In the genomic region with DNA sequence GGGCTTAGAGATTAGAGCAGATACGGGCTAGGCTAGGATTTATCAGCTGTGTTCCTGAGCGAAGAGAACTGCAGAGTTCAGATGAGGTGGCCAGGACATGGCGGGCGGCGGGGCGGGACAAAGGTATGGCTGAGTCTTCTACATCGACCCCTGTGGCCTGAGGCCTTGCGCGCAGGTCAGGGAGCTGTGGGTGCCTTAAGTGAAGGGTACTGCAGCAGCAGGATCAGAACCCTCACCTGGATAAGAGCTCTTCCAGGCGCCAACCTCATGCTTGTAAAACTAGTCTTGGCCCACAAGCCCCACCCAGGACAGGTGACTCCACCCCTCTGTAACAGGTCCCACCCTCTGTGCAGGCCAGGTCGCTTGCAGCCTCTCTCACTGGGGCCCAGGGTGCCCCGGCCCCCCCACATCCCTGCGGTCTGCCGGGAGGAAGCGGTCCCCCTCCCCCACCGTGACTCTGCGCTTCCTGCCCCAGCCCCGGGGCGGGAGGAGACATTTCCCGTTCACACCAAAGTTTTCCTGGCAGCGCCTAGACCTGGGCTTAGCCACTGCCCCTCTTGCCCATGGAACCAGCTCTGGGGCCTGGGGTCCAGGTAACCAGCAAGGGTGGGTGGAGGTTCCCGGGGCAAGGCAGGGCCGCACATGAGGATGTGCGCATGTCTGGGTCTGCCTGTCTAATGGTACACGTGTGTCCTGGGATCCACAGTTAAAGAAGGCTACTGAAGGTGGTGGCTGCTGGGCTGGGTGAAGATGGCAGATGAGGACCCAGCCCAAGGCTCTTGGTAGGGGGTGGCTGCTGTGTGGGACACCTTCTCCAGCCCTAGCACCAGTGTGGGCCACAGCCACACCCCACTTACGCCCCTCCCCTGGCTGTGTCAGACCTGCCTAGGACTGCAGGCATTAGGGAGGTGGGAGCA, we compare ENCODE assay signal across 8 cellular contexts. TPM values are rescaled to one million over a fixed set of nuclear protein-coding genes. Genes with fewer than 3 reads are reported as not detected.
DNase-seq lines count a peak whose midpoint lies in the region; ATAC-seq lines count a peak whose summit lies in the region.

No MANE protein-coding gene starts in this region.

- peak; percentile 45 for ATAC-seq in HG02571 (IDR thresholded peaks at IDR 0.05; ENCODE audit: unreplicated experiment)

- intact Hi-C loops in cardiac septum (cut with DNase I) = no loop called here

- peak overlapping the region; percentile 5; the same call in 1 of the 2 replicates for H3K4me3 ChIP-seq in GM08714 (ENCODE audit: low read length)

- DNase-seq in NCI-H460 (ENCODE audit: extremely low read depth, low read depth) (peak; percentile 26), cardiac septum (ENCODE audit: low spot score) (peak; percentile 94), NCI-H2196 (lab: John Stamatoyannopoulos, UW; ENCODE audit: unreplicated experiment) (no peak), DMS153 treated with DMSO at 0.1 percent for 48 hours (lab: John Stamatoyannopoulos, UW; ENCODE audit: unreplicated experiment) (no peak)
- DNase-seq in activated CD8-positive, alpha-beta memory T cell treated with anti-CD3 and anti-CD28 coated beads, Interleukin-2, amount 50 U/mL, for 4 hours = peak; percentile 82
- peak; percentile 68 to 74 for DNase-seq in stimulated activated CD4-positive, alpha-beta T cell treated with anti-CD3 and anti-CD28 coated beads, Interleukin-2, amount 100 ng/mL, for 48 hours

RNA-seq across cellular contexts. Expression of gene NBEAL2, which starts 8.3 kb away (rescaled TPM):
- total RNA-seq in NCI-H460 (2014; rRNA removed; shearing (Covaris generic)) = 14.8 and 16.3 TPM in 2 replicates
- 257 and 277 TPM in 2 replicates for polyA plus RNA-seq in NCI-H460 (2014; cell fraction: nucleus; rRNA removed)
- 14.2 TPM for total RNA-seq in cardiac septum

RNA-seq across cellular contexts. Expression of gene CCDC12, which starts 11.2 kb away (rescaled TPM):
- total RNA-seq in NCI-H460 (2014; rRNA removed; shearing (Covaris generic)) = 33.1 and 40.5 TPM in 2 replicates
- polyA plus RNA-seq in NCI-H460 (2014; cell fraction: nucleus; rRNA removed) = 19.1 and 27.3 TPM in 2 replicates
- 35.6 TPM for total RNA-seq in cardiac septum

Comparison
In these comparisons a context has a peak if more than half of its experiments do, and no peak if none do; other contexts are left out.
1. DNase-seq: peak in NCI-H460 (single experiment), activated CD8-positive, alpha-beta memory T cell treated with anti-CD3 and anti-CD28 coated beads, Interleukin-2, amount 50 U/mL, for 4 hours (single experiment), cardiac septum (single experiment) and stimulated activated CD4-positive, alpha-beta T cell treated with anti-CD3 and anti-CD28 coated beads, Interleukin-2, amount 100 ng/mL, for 48 hours (2 of 2); none in NCI-H2196 (single experiment) and DMS153 treated with DMSO at 0.1 percent for 48 hours (single experiment).